Comparison of ENCODE assay signal across 13 cellular contexts in genomic region chr4:77581724-77582123, GRCh38. TPM values are rescaled to one million over a fixed set of nuclear protein-coding genes. Genes with fewer than 3 reads are reported as not detected.
DNase-seq lines count a peak whose midpoint lies in the region; ATAC-seq and TF ChIP-seq lines count a peak whose summit lies in the region.
"Had no signal": no experiment of that assay in that cellular context is flagged by ENCODE, and none has a peak within 500 bp of the region (broad histone marks: within the 10 kb centered on the region; RNA-seq: fewer than 3 reads in every experiment).

No MANE protein-coding gene starts in this region.

- TF ChIP-seq CTCF in chondrocyte (IDR thresholded peaks at IDR 0.05), result no peak

- H3K4me3 Mint-ChIP-seq in chondrocyte (ENCODE audit: unreplicated experiment), result no peak overlapping the region

- peaks cover 2% of the 10 kb centered on the region for H3K9me3 Mint-ChIP-seq in chondrocyte (ENCODE audit: low read depth)

- peak overlapping the region; percentile 10 for H3K27ac Mint-ChIP-seq in chondrocyte (ENCODE audit: unreplicated experiment)

- peaks cover 40% of the 10 kb centered on the region for H3K4me1 Mint-ChIP-seq in chondrocyte (ENCODE audit: low read depth)

- peak; percentile 34 for DNase-seq in GM03348 (ENCODE audit: low spot score)
- no peak for DNase-seq in chondrocyte (ENCODE audit: low spot score)
- no peak for DNase-seq in cardiac septum (ENCODE audit: low spot score)
- DNase-seq in hypothalamus (lab: John Stamatoyannopoulos, UW), result no peak
- no peak for DNase-seq in anterior cingulate cortex (lab: John Stamatoyannopoulos, UW)
- DNase-seq in DMS79 treated with DMSO at 0.1 percent for 48 hours (lab: John Stamatoyannopoulos, UW), result no peak
- DNase-seq: activated CD4-positive, alpha-beta T cell treated with anti-CD3 and anti-CD28 coated beads, Interleukin-2, amount 50 U/mL, for 4 hours; C1 segment of cervical spinal cord; heart left ventricle; midbrain; SHP77 had no signal

- no peaks in the 10 kb centered on the region for H3K36me3 Mint-ChIP-seq in chondrocyte (ENCODE audit: low read depth)

- ATAC-seq in GM21360 (IDR thresholded peaks at IDR 0.05; ENCODE audit: unreplicated experiment) (peak; percentile 64), HG03354 (IDR thresholded peaks at IDR 0.05; ENCODE audit: poor library complexity, severe bottlenecking, unreplicated experiment) (peak; percentile 69)
- ATAC-seq: heart left ventricle had no signal

- intact Hi-C loops in cardiac septum (cut with DNase I), result no loop called here

- no peaks in the 10 kb centered on the region for H3K27me3 Mint-ChIP-seq in chondrocyte (ENCODE audit: low read depth)

RNA-seq across cellular contexts. Expression of gene CXCL13, which starts 23.9 kb away (rescaled TPM):
- total RNA-seq in chondrocyte, result not detected in 3 replicates
- total RNA-seq in cardiac septum, result not detected
